In genomic region chr2:178105566-178105965, GRCh38 we compare ENCODE assay signal across 17 cellular contexts. TPM values are rescaled to one million over a fixed set of nuclear protein-coding genes. Genes with fewer than 3 reads are reported as not detected.
DNase-seq lines count a peak whose midpoint lies in the region; ATAC-seq and TF ChIP-seq lines count a peak whose summit lies in the region.
"Had no signal": no experiment of that assay in that cellular context is flagged by ENCODE, and none has a peak within 500 bp of the region (broad histone marks: within the 10 kb centered on the region; RNA-seq: fewer than 3 reads in every experiment).

No MANE protein-coding gene starts in this region.

- H3F3A ChIP-seq in PC-3 (ENCODE audit: low read length, unreplicated experiment), result no peaks in the 10 kb centered on the region

- 0 out of 2 replicates have a peak, but pooled peaks have one; percentile 31 for ATAC-seq in PC-3
- ATAC-seq in CD4-positive, alpha-beta T cell (ENCODE audit: poor library complexity), result no peak

- peaks cover 11% of the 10 kb centered on the region for H3K4me1 ChIP-seq in PC-3 (ENCODE audit: insufficient read depth, low read length)
- no peaks in the 10 kb centered on the region for H3K4me1 ChIP-seq in breast epithelium
- H3K4me1 ChIP-seq in prostate gland (replicated peaks), result no peaks in the 10 kb centered on the region
- H3K4me1 ChIP-seq: BE2C, Peyer's patch had no signal

- H2AFZ ChIP-seq in PC-3 (ENCODE audit: low read length), result no peak overlapping the region

- intact Hi-C loops in Calu3 (cut with micrococcal nuclease; ENCODE audit: unreplicated experiment), result no loop called here
- intact Hi-C loops in PC-3 (cut with micrococcal nuclease), result loop anchor here (5.0 kb wide), 1 partner anchor 123 kb away; no protein-coding TSS in a partner anchor
- intact Hi-C loops in breast epithelium (cut with DNase I; ENCODE audit: low total_unique reads), result no loop called here
- intact Hi-C loops in prostate gland (cut with DNase I), result no loop called here
- intact Hi-C loops in CD4-positive, alpha-beta T cell (cut with DNase I, micrococcal nuclease), result no loop called here

- H3K9me3 ChIP-seq in PC-3 (ENCODE audit: low read length) (no peaks in the 10 kb centered on the region), breast epithelium (no peaks in the 10 kb centered on the region), prostate gland (no peaks in the 10 kb centered on the region)
- no peaks in the 10 kb centered on the region for H3K9me3 ChIP-seq in CD4-positive, alpha-beta T cell (ENCODE audit: control insufficient read depth, low read length)
- H3K9me3 ChIP-seq: BE2C, Peyer's patch had no signal

- no peaks in the 10 kb centered on the region for H3K36me3 Mint-ChIP-seq in Calu3 (ENCODE audit: insufficient read depth, unreplicated experiment)
- no peaks in the 10 kb centered on the region for H3K36me3 Mint-ChIP-seq in CD4-positive, alpha-beta T cell (ENCODE audit: low read depth)
- H3K36me3 Mint-ChIP-seq in activated CD4-positive, alpha-beta memory T cell treated with anti-CD3 and anti-CD28 coated beads, Interleukin-2, amount 10 ng/mL, durations not matched to agents 7 days and 5 days (ENCODE audit: low read depth), result no peaks in the 10 kb centered on the region
- H3K36me3 Mint-ChIP-seq: CD4-positive, alpha-beta memory T cell had no signal

- no peaks in the 10 kb centered on the region for H3K4me1 Mint-ChIP-seq in Calu3 (ENCODE audit: low read depth, unreplicated experiment)
- H3K4me1 Mint-ChIP-seq in CD4-positive, alpha-beta T cell (ENCODE audit: low read depth), result peaks cover 5% of the 10 kb centered on the region
- no peaks in the 10 kb centered on the region for H3K4me1 Mint-ChIP-seq in activated CD4-positive, alpha-beta memory T cell treated with anti-CD3 and anti-CD28 coated beads, Interleukin-2, amount 10 ng/mL, durations not matched to agents 7 days and 5 days

- BruUV-seq in Calu3 (replicated peaks; lab: Mats Ljungman, UMichigan) (no TSS peak), PC-3 (replicated peaks; lab: Mats Ljungman, UMichigan) (no TSS peak)

- TF ChIP-seq CTCF in Calu3 (IDR thresholded peaks at IDR 0.05; ENCODE audit: unreplicated experiment) (no peak), PC-3 (conservative IDR thresholded peaks at IDR 0.05; ENCODE audit: low read depth, low read length) (no peak), breast epithelium (IDR thresholded peaks at IDR 0.05) (no peak), prostate gland (IDR thresholded peaks at IDR 0.05) (no peak)
- no peak for TF ChIP-seq CTCF in CD4-positive, alpha-beta T cell (IDR thresholded peaks at IDR 0.05)

- H3K27ac Mint-ChIP-seq in Calu3 (ENCODE audit: unreplicated experiment), result no peak overlapping the region
- H3K27ac Mint-ChIP-seq in CD4-positive, alpha-beta T cell, result no peak overlapping the region
- H3K27ac Mint-ChIP-seq in activated CD4-positive, alpha-beta memory T cell treated with anti-CD3 and anti-CD28 coated beads, Interleukin-2, amount 10 ng/mL, durations not matched to agents 7 days and 5 days, result no peak overlapping the region
- H3K27ac Mint-ChIP-seq: CD4-positive, alpha-beta memory T cell had no signal

- H3K27me3 ChIP-seq in PC-3 (ENCODE audit: low read length), result no peaks in the 10 kb centered on the region
- no peaks in the 10 kb centered on the region for H3K27me3 ChIP-seq in breast epithelium
- no peaks in the 10 kb centered on the region for H3K27me3 ChIP-seq in prostate gland (replicated peaks; ENCODE audit: insufficient read depth)
- H3K27me3 ChIP-seq in CD4-positive, alpha-beta T cell (ENCODE audit: control insufficient read depth, insufficient read depth, low read length), result no peaks in the 10 kb centered on the region
- H3K27me3 ChIP-seq: BE2C, Peyer's patch had no signal

- POLR2A ChIA-PET in PC-3 (lab: Charles Lee; ENCODE audit: unreplicated experiment), result no interaction called here
- POLR2A ChIA-PET in CD4-positive, alpha-beta T cell (lab: Charles Lee), result no interaction called here
- POLR2A ChIA-PET in activated CD4-positive, alpha-beta memory T cell treated with anti-CD3 and anti-CD28 coated beads, Interleukin-2, amount 10 ng/mL, durations not matched to agents 7 days and 5 days (lab: Charles Lee), result no interaction called here

- CTCF ChIA-PET in Calu3 (lab: Charles Lee) (no interaction called here), PC-3 (lab: Charles Lee) (no interaction called here)
- CTCF ChIA-PET in CD4-positive, alpha-beta T cell (lab: Charles Lee), result no interaction called here
- CTCF ChIA-PET in activated CD4-positive, alpha-beta memory T cell treated with anti-CD3 and anti-CD28 coated beads, Interleukin-2, amount 10 ng/mL, durations not matched to agents 7 days and 5 days (lab: Charles Lee), result no interaction called here

- H3K79me2 ChIP-seq in PC-3 (ENCODE audit: low read length), result no peaks in the 10 kb centered on the region

- TF ChIP-seq POLR2A in breast epithelium (IDR thresholded peaks at IDR 0.05) (no peak), prostate gland (IDR thresholded peaks at IDR 0.05) (no peak)

- no peak overlapping the region for H3K4me3 Mint-ChIP-seq in Calu3 (ENCODE audit: low read depth, unreplicated experiment)
- no peak overlapping the region for H3K4me3 Mint-ChIP-seq in CD4-positive, alpha-beta T cell
- H3K4me3 Mint-ChIP-seq in activated CD4-positive, alpha-beta memory T cell treated with anti-CD3 and anti-CD28 coated beads, Interleukin-2, amount 10 ng/mL, durations not matched to agents 7 days and 5 days, result no peak overlapping the region
- H3K4me3 Mint-ChIP-seq: CD4-positive, alpha-beta memory T cell had no signal

- no peaks in the 10 kb centered on the region for H4K20me1 ChIP-seq in PC-3 (ENCODE audit: low read length)

- DNase-seq in Calu3 (peak; percentile 17), PC-3 (peak; percentile 58), breast epithelium (ENCODE audit: low spot score in 2 of 2) (no peak), prostate gland (ENCODE audit: low spot score) (no peak), NCI-H446 (lab: John Stamatoyannopoulos, UW) (no peak)
- no peak for DNase-seq in stimulated activated CD4-positive, alpha-beta T cell treated with anti-CD3 and anti-CD28 coated beads, Interleukin-15, amount 100 ng/mL, for 24 hours
- DNase-seq in CD4-positive, alpha-beta T cell, result no peak
- DNase-seq in activated CD4-positive, alpha-beta memory T cell treated with anti-CD3 and anti-CD28 coated beads, Interleukin-2, amount 10 ng/mL, durations not matched to agents 7 days and 5 days, result no peak
- DNase-seq: BE2C; CD4-positive, alpha-beta memory T cell; DMS53; NCI-H1436 treated with DMSO at 0.1 percent for 48 hours; NCI-H524; NCI-H82; Peyer's patch; Right ventricle myocardium superior had no signal

- no peak overlapping the region for H3K9ac ChIP-seq in PC-3 (ENCODE audit: low read length)

- no peaks in the 10 kb centered on the region for H3K9me2 ChIP-seq in PC-3 (replicated peaks; ENCODE audit: low read length)

- H3K27me3 Mint-ChIP-seq in Calu3 (ENCODE audit: unreplicated experiment), result no peaks in the 10 kb centered on the region
- H3K27me3 Mint-ChIP-seq in CD4-positive, alpha-beta T cell, result no peaks in the 10 kb centered on the region
- no peaks in the 10 kb centered on the region for H3K27me3 Mint-ChIP-seq in activated CD4-positive, alpha-beta memory T cell treated with anti-CD3 and anti-CD28 coated beads, Interleukin-2, amount 10 ng/mL, durations not matched to agents 7 days and 5 days
- H3K27me3 Mint-ChIP-seq: CD4-positive, alpha-beta memory T cell had no signal

- H3K4me2 ChIP-seq in PC-3 (ENCODE audit: low read length), result peak overlapping the region; percentile 52

- no peaks in the 10 kb centered on the region for H3K36me3 ChIP-seq in PC-3 (ENCODE audit: low read depth, low read length)
- H3K36me3 ChIP-seq in breast epithelium, result no peaks in the 10 kb centered on the region
- no peaks in the 10 kb centered on the region for H3K36me3 ChIP-seq in prostate gland
- H3K36me3 ChIP-seq: BE2C, Peyer's patch had no signal

- H3K27ac ChIP-seq in PC-3 (ENCODE audit: low read length) (no peak overlapping the region), breast epithelium (peak overlapping the region; percentile 17 to 48), prostate gland (peak overlapping the region; percentile 46 to 78)
- H3K27ac ChIP-seq in CD4-positive, alpha-beta T cell (ENCODE audit: low read depth, low read length), result no peak overlapping the region
- H3K27ac ChIP-seq: Peyer's patch, SK-N-MC had no signal

- no peaks in the 10 kb centered on the region for H3K9me3 Mint-ChIP-seq in Calu3 (ENCODE audit: low read depth, unreplicated experiment)
- no peaks in the 10 kb centered on the region for H3K9me3 Mint-ChIP-seq in CD4-positive, alpha-beta T cell
- H3K9me3 Mint-ChIP-seq in activated CD4-positive, alpha-beta memory T cell treated with anti-CD3 and anti-CD28 coated beads, Interleukin-2, amount 10 ng/mL, durations not matched to agents 7 days and 5 days, result no peaks in the 10 kb centered on the region
- H3K9me3 Mint-ChIP-seq: CD4-positive, alpha-beta memory T cell had no signal

- WGBS in prostate gland, result 52% methylated on average over 2 of the region's 2 CpGs

- no peak overlapping the region for H3K4me3 ChIP-seq in PC-3 (ENCODE audit: low read length)
- H3K4me3 ChIP-seq in breast epithelium, result no peak overlapping the region
- no peak overlapping the region for H3K4me3 ChIP-seq in prostate gland
- H3K4me3 ChIP-seq: Peyer's patch, SK-N-MC had no signal

RNA-seq across cellular contexts. Expression of gene RBM45, which starts 6.7 kb away (rescaled TPM):
- total RNA-seq in Calu3 (2022) (11.5 and 11.6 TPM in 2 replicates), PC-3 (2014; rRNA removed) (10.5 and 14.3 TPM in 2 replicates), breast epithelium (10 to 100 TPM; 12.8 to 18.1 (median 15.4) TPM), prostate gland (10 to 100 TPM in 1 of 2 donors, 1 to 10 TPM in 1; 9.7 to 19.0 TPM)
- 1 to 10 TPM; 6.9 to 9.5 TPM for total RNA-seq in CD4-positive, alpha-beta T cell
- 10 to 100 TPM; 15.3 to 17.8 TPM for total RNA-seq in activated CD4-positive, alpha-beta memory T cell treated with anti-CD3 and anti-CD28 coated beads, Interleukin-2, amount 10 ng/mL, durations not matched to agents 7 days and 5 days

RNA-seq across cellular contexts. Expression of gene PDE11A, which starts 33.0 kb away (rescaled TPM):
- total RNA-seq in Calu3 (2022), result 1.4 and 2.1 TPM in 2 replicates
- total RNA-seq in PC-3 (2014; rRNA removed), result 0.15 and 0.23 TPM in 2 replicates
- 1 to 10 TPM in 2 of 3 donors, under 1 TPM in 1; 0.96 to 2.3 (median 2.2) TPM for total RNA-seq in breast epithelium
- total RNA-seq in prostate gland, result 10 to 100 TPM; 14.9 to 26.6 TPM
- not detected for total RNA-seq in CD4-positive, alpha-beta T cell
- not detected for total RNA-seq in activated CD4-positive, alpha-beta memory T cell treated with anti-CD3 and anti-CD28 coated beads, Interleukin-2, amount 10 ng/mL, durations not matched to agents 7 days and 5 days
- total RNA-seq: CD4-positive, alpha-beta memory T cell had no signal

Comparison
In these comparisons a context has a peak if more than half of its experiments do, and no peak if none do; other contexts are left out.
1. DNase-seq: peak in Calu3 (single experiment) and PC-3 (single experiment); none in breast epithelium (0 of 2), prostate gland (single experiment), stimulated activated CD4-positive, alpha-beta T cell treated with anti-CD3 and anti-CD28 coated beads, Interleukin-15, amount 100 ng/mL, for 24 hours (single experiment), CD4-positive, alpha-beta T cell (0 of 10), activated CD4-positive, alpha-beta memory T cell treated with anti-CD3 and anti-CD28 coated beads, Interleukin-2, amount 10 ng/mL, durations not matched to agents 7 days and 5 days (single experiment) and NCI-H446 (0 of 2).
2. H3K27ac ChIP-seq: peak in breast epithelium (2 of 2) and prostate gland (2 of 2); none in PC-3 (single experiment) and CD4-positive, alpha-beta T cell (single experiment).